In genomic region chr1:214439352-214440119, GRCh38 we compare ENCODE assay signal across 8 cellular contexts.
DNase-seq lines count a peak whose midpoint lies in the region; ATAC-seq and FAIRE-seq lines count a peak whose summit lies in the region.

No MANE protein-coding gene starts in this region.

- no peaks in the 10 kb centered on the region for H3K36me3 Mint-ChIP-seq in activated naive CD4-positive, alpha-beta T cell treated with anti-CD3 and anti-CD28 coated beads, Interleukin-2, amount 50 U/mL, for 24 hours

- peaks cover 10% of the 10 kb centered on the region for H3K27me3 Mint-ChIP-seq in activated naive CD4-positive, alpha-beta T cell treated with anti-CD3 and anti-CD28 coated beads, Interleukin-2, amount 50 U/mL, for 24 hours

- peaks cover 27% of the 10 kb centered on the region for H3K4me1 Mint-ChIP-seq in activated naive CD4-positive, alpha-beta T cell treated with anti-CD3 and anti-CD28 coated beads, Interleukin-2, amount 50 U/mL, for 24 hours

- peak; percentile 91 for ATAC-seq in GM19372 (IDR thresholded peaks at IDR 0.05; ENCODE audit: low read depth, unreplicated experiment)
- peak; percentile 84 for ATAC-seq in HG03342 (IDR thresholded peaks at IDR 0.05; ENCODE audit: unreplicated experiment)
- ATAC-seq in stimulated activated naive CD8-positive, alpha-beta T cell treated with anti-CD3 and anti-CD28 coated beads, Interleukin-15, Interleukin-2, amounts not matched to agents 100 U/mL and 50 U/mL, for 24 hours = peak; percentile 86

- H3K9me3 Mint-ChIP-seq in activated naive CD4-positive, alpha-beta T cell treated with anti-CD3 and anti-CD28 coated beads, Interleukin-2, amount 50 U/mL, for 24 hours = no peaks in the 10 kb centered on the region

- DNase-seq in DMS 273 treated with DMSO at 0.1 percent for 48 hours (lab: John Stamatoyannopoulos, UW) (peak; percentile 62), NCI-H345 treated with DMSO at 0.1 percent for 48 hours (lab: John Stamatoyannopoulos, UW; ENCODE audit: unreplicated experiment) (peak; percentile 78), cerebellum (ENCODE audit: low spot score) (no peak)
- DNase-seq in stimulated activated naive CD8-positive, alpha-beta T cell treated with anti-CD3 and anti-CD28 coated beads, Interleukin-15, Interleukin-2, amounts not matched to agents 100 U/mL and 50 U/mL, for 24 hours = peak; percentile 35

- H3K27ac Mint-ChIP-seq in activated naive CD4-positive, alpha-beta T cell treated with anti-CD3 and anti-CD28 coated beads, Interleukin-2, amount 50 U/mL, for 24 hours = peak overlapping the region; percentile 26

- peak overlapping the region; percentile 11 for H3K4me3 Mint-ChIP-seq in activated naive CD4-positive, alpha-beta T cell treated with anti-CD3 and anti-CD28 coated beads, Interleukin-2, amount 50 U/mL, for 24 hours

- peak; percentile 87 for FAIRE-seq in islet of Langerhans (lab: Jason Lieb, UNC)
